ENCODE assay signal across 8 cellular contexts in the genomic region with DNA sequence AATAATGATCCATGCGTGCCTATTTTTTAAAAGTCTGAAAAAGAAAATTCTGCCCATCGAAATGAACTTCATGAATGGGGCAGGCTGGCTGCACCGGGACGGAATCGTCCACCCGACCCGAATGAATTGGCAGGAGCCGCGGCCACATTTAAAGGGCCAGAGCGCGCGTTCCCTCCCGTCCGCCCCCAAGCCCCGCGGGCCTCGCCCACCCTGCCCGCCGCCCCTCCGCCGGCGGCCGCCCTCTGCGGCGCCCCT. TPM values are rescaled to one million over a fixed set of nuclear protein-coding genes. Genes with fewer than 3 reads are reported as not detected.
A peak's percentile ranks its signal among the peaks of the same experiment; 100 is the strongest.
DNase-seq lines count a peak whose midpoint lies in the region; ATAC-seq and TF ChIP-seq lines count a peak whose summit lies in the region.

No MANE protein-coding gene starts in this region.

- POLR2A ChIA-PET in HCT116 (lab: Charles Lee) (no interaction called here), SK-N-SH (lab: Yijun Ruan, JAX) (interaction anchor here (0.6 to 1.3 kb wide), 7 partner anchors 8 to 1120 kb away, joined by 3 to 7 read pairs (median 4); no protein-coding TSS in a partner anchor)

- peak overlapping the region; percentile 97 for H3K4me2 ChIP-seq in HCT116 (ENCODE audit: low read length)
- H3K4me2 ChIP-seq in SK-N-SH: peak overlapping the region; percentile 98

- H2AFZ ChIP-seq in HCT116 (ENCODE audit: low read depth, low read length, poor library complexity, severe bottlenecking) (peak overlapping the region; percentile 88), SK-N-SH (ENCODE audit: low read depth) (no peak overlapping the region)

- H3F3A ChIP-seq in SK-N-SH (replicated peaks; ENCODE audit: insufficient read depth): peaks cover 20% of the 10 kb centered on the region

- peaks cover 3 to 15% of the 10 kb centered on the region in 2 experiments; a peak in 3 of 4 replicates for H3K4me1 ChIP-seq in HCT116 (ENCODE audit: control insufficient read depth in 1 of 2, insufficient read depth in 2 of 2, low read length in 2 of 2)
- H3K4me1 ChIP-seq in SK-N-SH (ENCODE audit: control insufficient read depth in 1 of 2, insufficient read depth in 2 of 2, low read depth in 1 of 2, low read length in 1 of 2): peaks cover 0 to 18% of the 10 kb centered on the region in 2 experiments; a peak in 1 of 4 replicates

- RAD21 ChIA-PET in HCT116 (lab: Charles Lee; ENCODE audit: low non-redundant PET in 1 of 2, low total read pairs in 2 of 2, uncharacterized antibody in 2 of 2, unreplicated experiment in 2 of 2): no interaction called here

- intact Hi-C loops in HCT116 (cut with micrococcal nuclease): no loop called here
- intact Hi-C loops in left cardiac atrium (cut with DNase I): no loop called here

- no TSS peak for BruUV-seq in HCT116 (replicated peaks; lab: Mats Ljungman, UMichigan)

- no peak for TF ChIP-seq RAD21 in HCT116 (IDR thresholded peaks at IDR 0.05; ENCODE audit: low read depth)
- no peak for TF ChIP-seq RAD21 in SK-N-SH (IDR thresholded peaks at IDR 0.05; ENCODE audit: low read length)

- H3K9me3 ChIP-seq in HCT116 (ENCODE audit: control insufficient read depth in 1 of 2, insufficient read depth in 1 of 2, low read depth in 1 of 2, low read length in 2 of 2) (no peaks in the 10 kb centered on the region), SK-N-SH (no peaks in the 10 kb centered on the region)

- H3K4me3 ChIP-seq in HCT116 (replicated peaks in 1 of 2; ENCODE audit: low read depth in 1 of 2, low read length in 2 of 2) (peak overlapping the region; percentile 54 to 62), SK-N-SH (ENCODE audit: low read depth in 2 of 2, low read length in 1 of 2) (peak overlapping the region; percentile 86 to 92)

- H3K79me2 ChIP-seq in HCT116 (ENCODE audit: insufficient read depth, low read length) (no peaks in the 10 kb centered on the region), SK-N-SH (ENCODE audit: insufficient read depth) (peaks cover 91% of the 10 kb centered on the region)

- H3K9me2 ChIP-seq in HCT116 (ENCODE audit: insufficient read depth): no peaks in the 10 kb centered on the region
- H3K9me2 ChIP-seq in SK-N-SH: no peaks in the 10 kb centered on the region

- no peaks in the 10 kb centered on the region for H4K20me1 ChIP-seq in HCT116 (ENCODE audit: insufficient read depth)
- peaks cover 40% of the 10 kb centered on the region for H4K20me1 ChIP-seq in SK-N-SH (ENCODE audit: insufficient read depth)

- H3K27ac Mint-ChIP-seq in stimulated activated naive CD8-positive, alpha-beta T cell treated with anti-CD3 and anti-CD28 coated beads, Interleukin-15, Interleukin-2, amounts not matched to agents 100 ng/mL and 50 ng/mL, for 24 hours: peak overlapping the region; percentile 97

- peak overlapping the region; percentile 43 for H3K9ac ChIP-seq in HCT116 (ENCODE audit: low read length)
- peak overlapping the region; percentile 96 for H3K9ac ChIP-seq in SK-N-SH

- no peak overlapping the region for H3K27ac ChIP-seq in HCT116 (ENCODE audit: low read depth, low read length)
- H3K27ac ChIP-seq in SK-N-SH (ENCODE audit: low read depth in 2 of 2, low read length in 1 of 2): peak overlapping the region; percentile 96 to 98

- DNase-seq in GM03348 (ENCODE audit: low spot score) (peak; percentile 53), HCT116 (ENCODE audit: low read depth, low spot score) (no peak), SK-N-SH (no peak), left cardiac atrium (no peak), GM10266 (ENCODE audit: extremely low spot score) (no peak), COLO668 (lab: John Stamatoyannopoulos, UW; ENCODE audit: unreplicated experiment) (no peak)

- H3K27me3 ChIP-seq in HCT116 (ENCODE audit: insufficient read depth, low read length) (no peaks in the 10 kb centered on the region), SK-N-SH (ENCODE audit: insufficient read depth) (no peaks in the 10 kb centered on the region)

- CTCF ChIA-PET in HCT116 (lab: Charles Lee) (no interaction called here), SK-N-SH (lab: Yijun Ruan, JAX) (interaction anchor here (1.0 to 1.3 kb wide), 2 partner anchors 10 to 1154 kb away, joined by 4 to 6 read pairs; no protein-coding TSS in a partner anchor)

- H3K36me3 Mint-ChIP-seq in stimulated activated naive CD8-positive, alpha-beta T cell treated with anti-CD3 and anti-CD28 coated beads, Interleukin-15, Interleukin-2, amounts not matched to agents 100 ng/mL and 50 ng/mL, for 24 hours (ENCODE audit: low read depth): peaks cover 26% of the 10 kb centered on the region

- TF ChIP-seq EP300 in SK-N-SH (IDR thresholded peaks at IDR 0.05; ENCODE audit: borderline replicate concordance in 1 of 2, low read depth in 1 of 2, low read length in 1 of 2): no peak

- no peaks in the 10 kb centered on the region for H3K9me3 Mint-ChIP-seq in stimulated activated naive CD8-positive, alpha-beta T cell treated with anti-CD3 and anti-CD28 coated beads, Interleukin-15, Interleukin-2, amounts not matched to agents 100 ng/mL and 50 ng/mL, for 24 hours

- H3K4me1 Mint-ChIP-seq in stimulated activated naive CD8-positive, alpha-beta T cell treated with anti-CD3 and anti-CD28 coated beads, Interleukin-15, Interleukin-2, amounts not matched to agents 100 ng/mL and 50 ng/mL, for 24 hours (ENCODE audit: low read depth): peaks cover 50% of the 10 kb centered on the region

- H3K36me3 ChIP-seq in HCT116 (ENCODE audit: control insufficient read depth in 1 of 2, insufficient read depth in 2 of 2, low read length in 2 of 2) (no peaks in the 10 kb centered on the region), SK-N-SH (replicated peaks in 1 of 2; ENCODE audit: control insufficient read depth in 1 of 2, insufficient read depth in 2 of 2, low read length in 1 of 2) (peaks cover 29 to 30% of the 10 kb centered on the region in 2 experiments)

- TF ChIP-seq CTCF in HCT116 (IDR thresholded peaks at IDR 0.05 in 2 of 3, conservative IDR thresholded peaks at IDR 0.05 in 1 of 3; ENCODE audit: borderline replicate concordance in 1 of 3, insufficient read depth in 1 of 3, low read depth in 2 of 3, low read length in 2 of 3): no peak
- TF ChIP-seq CTCF in SK-N-SH (IDR thresholded peaks at IDR 0.05): no peak
- no peak for TF ChIP-seq CTCF in GM10266 (IDR thresholded peaks at IDR 0.05; ENCODE audit: control insufficient read depth, insufficient read depth, low read depth, missing control alignments)

- peak overlapping the region; percentile 96 for H3K4me3 Mint-ChIP-seq in stimulated activated naive CD8-positive, alpha-beta T cell treated with anti-CD3 and anti-CD28 coated beads, Interleukin-15, Interleukin-2, amounts not matched to agents 100 ng/mL and 50 ng/mL, for 24 hours

- ATAC-seq in HCT116 (0 out of 2 replicates have a peak, but pooled peaks have one; percentile 11), left cardiac atrium (peak; percentile 11 to 45), HG03520 (IDR thresholded peaks at IDR 0.05; ENCODE audit: unreplicated experiment) (no peak)

- WGBS in SK-N-SH (ENCODE audit: low lambda C conversion rate): 0% methylated on average over 3 of the region's 25 CpGs

- peaks cover 18% of the 10 kb centered on the region for H3K27me3 Mint-ChIP-seq in stimulated activated naive CD8-positive, alpha-beta T cell treated with anti-CD3 and anti-CD28 coated beads, Interleukin-15, Interleukin-2, amounts not matched to agents 100 ng/mL and 50 ng/mL, for 24 hours

- TF ChIP-seq POLR2A in HCT116 (IDR thresholded peaks at IDR 0.05; ENCODE audit: borderline replicate concordance, extremely low read depth, insufficient read depth, insufficient read length): no peak

TF ChIP-seq in HCT116, 20 proteins besides CTCF, POLR2A, EP300 and RAD21 (continues in another document):
- TF ChIP-seq EGR1 (IDR thresholded peaks at IDR 0.05; ENCODE audit: low read depth) (no peak), ZBTB33 (IDR thresholded peaks at IDR 0.05; ENCODE audit: extremely low read depth, insufficient replicate concordance, low read length) (no peak), SRF (IDR thresholded peaks at IDR 0.05; ENCODE audit: low read depth) (no peak)

TF ChIP-seq in SK-N-SH, 30 proteins besides CTCF, POLR2A, EP300 and RAD21 (continues in another document):
- TF ChIP-seq MAX (IDR thresholded peaks at IDR 0.05; ENCODE audit: low read depth) (peak; percentile 25; the same call in 1 of the 2 replicates), POLR2AphosphoS5 (IDR thresholded peaks at IDR 0.05; ENCODE audit: low read depth, low read length) (0 out of 2 replicates have a peak, but pooled peaks have one; percentile 39)
- TF ChIP-seq, protein P1, sequence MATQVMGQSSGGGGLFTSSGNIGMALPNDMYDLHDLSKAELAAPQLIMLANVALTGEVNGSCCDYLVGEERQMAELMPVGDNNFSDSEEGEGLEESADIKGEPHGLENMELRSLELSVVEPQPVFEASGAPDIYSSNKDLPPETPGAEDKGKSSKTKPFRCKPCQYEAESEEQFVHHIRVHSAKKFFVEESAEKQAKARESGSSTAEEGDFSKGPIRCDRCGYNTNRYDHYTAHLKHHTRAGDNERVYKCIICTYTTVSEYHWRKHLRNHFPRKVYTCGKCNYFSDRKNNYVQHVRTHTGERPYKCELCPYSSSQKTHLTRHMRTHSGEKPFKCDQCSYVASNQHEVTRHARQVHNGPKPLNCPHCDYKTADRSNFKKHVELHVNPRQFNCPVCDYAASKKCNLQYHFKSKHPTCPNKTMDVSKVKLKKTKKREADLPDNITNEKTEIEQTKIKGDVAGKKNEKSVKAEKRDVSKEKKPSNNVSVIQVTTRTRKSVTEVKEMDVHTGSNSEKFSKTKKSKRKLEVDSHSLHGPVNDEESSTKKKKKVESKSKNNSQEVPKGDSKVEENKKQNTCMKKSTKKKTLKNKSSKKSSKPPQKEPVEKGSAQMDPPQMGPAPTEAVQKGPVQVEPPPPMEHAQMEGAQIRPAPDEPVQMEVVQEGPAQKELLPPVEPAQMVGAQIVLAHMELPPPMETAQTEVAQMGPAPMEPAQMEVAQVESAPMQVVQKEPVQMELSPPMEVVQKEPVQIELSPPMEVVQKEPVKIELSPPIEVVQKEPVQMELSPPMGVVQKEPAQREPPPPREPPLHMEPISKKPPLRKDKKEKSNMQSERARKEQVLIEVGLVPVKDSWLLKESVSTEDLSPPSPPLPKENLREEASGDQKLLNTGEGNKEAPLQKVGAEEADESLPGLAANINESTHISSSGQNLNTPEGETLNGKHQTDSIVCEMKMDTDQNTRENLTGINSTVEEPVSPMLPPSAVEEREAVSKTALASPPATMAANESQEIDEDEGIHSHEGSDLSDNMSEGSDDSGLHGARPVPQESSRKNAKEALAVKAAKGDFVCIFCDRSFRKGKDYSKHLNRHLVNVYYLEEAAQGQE (IDR thresholded peaks at IDR 0.05; ENCODE audit: low read depth, low read length): no peak

RNA-seq across cellular contexts. Expression of gene GATA3, which starts 0.3 kb away (rescaled TPM):
- total RNA-seq in HCT116 (2021; ENCODE audit: unreplicated experiment): 2.7 TPM
- polyA plus RNA-seq in HCT116 (2012): 0.95 and 1.0 TPM in 2 replicates
- 5.1 and 14.3 TPM in 2 replicates for polyA plus RNA-seq in SK-N-SH (2012; rRNA removed)
- polyA plus RNA-seq in SK-N-SH (2012; cell fraction: cytosol; rRNA removed): 13.1 and 16.2 TPM in 2 replicates
- polyA plus RNA-seq in SK-N-SH (2012; cell fraction: nucleus; rRNA removed): 24.8 and 29.4 TPM in 2 replicates
- 1 to 10 TPM; 1.9 to 2.1 TPM for total RNA-seq in left cardiac atrium
